Comparison of ENCODE assay signal across 1 cellular context in the genomic region with DNA sequence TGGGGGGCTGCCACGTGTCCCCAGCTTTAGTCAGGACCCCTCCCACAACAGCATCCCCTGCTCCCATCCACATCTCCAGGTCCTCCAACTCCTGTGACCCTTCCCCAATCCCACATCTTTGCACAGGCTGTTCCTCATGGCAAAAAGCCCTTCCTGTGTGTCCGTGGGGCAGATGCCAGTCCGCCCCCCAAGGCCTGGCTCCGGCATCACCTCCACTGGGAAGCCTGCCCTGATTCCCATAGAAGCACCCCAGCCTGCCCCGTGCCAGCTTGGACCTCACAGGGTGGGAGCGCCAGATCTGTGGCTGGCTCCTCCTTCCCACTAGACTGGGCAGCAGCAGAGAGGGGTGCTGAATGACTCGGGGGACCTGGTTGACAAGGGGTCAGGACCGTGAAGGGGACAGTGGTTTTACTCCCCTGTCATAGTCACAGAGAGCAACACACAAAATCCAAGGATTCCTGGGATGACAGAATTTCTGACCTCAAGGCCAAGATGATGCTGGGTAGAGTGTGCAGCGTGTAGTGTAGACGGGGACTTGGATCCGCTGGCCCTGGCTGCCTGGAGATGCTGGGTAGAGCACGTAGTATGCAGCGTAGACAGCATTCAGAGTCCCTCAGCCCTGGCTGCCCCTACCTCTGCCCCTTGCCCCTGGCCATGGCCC.
TF ChIP-seq lines count a peak whose summit lies in the region.

No MANE protein-coding gene starts in this region.

TF ChIP-seq in H1, 55 proteins besides CTCF, POLR2A, EP300 and RAD21:
- TF ChIP-seq RFX5 (IDR thresholded peaks at IDR 0.05; ENCODE audit: borderline replicate concordance, low read depth, low read length) = no peak
- TF ChIP-seq SP1 (IDR thresholded peaks at IDR 0.05; ENCODE audit: low read depth, low read length) = no peak
